1 cellular context compared by ENCODE assay signal in the genomic region with DNA sequence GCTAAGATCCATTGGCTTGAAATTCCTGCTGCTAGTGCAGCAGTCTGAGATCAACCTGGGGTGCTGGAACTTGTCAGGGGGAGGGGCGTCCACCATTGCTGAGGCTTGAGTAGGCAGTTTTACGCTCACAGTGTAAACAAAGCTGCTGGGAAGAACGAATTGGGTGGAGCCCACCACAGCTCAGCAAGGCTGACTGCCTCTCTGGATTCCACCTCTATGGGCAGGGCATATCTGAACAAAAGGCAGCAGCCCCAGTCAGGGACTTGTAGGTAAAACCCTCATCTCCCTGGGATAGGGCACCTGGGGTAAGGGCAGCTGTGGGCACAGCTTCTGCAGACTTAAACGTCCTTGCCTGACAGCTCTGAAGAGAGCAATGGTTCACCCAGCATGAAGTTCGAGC.
TF ChIP-seq lines count a peak whose summit lies in the region.

No MANE protein-coding gene starts in this region.

TF ChIP-seq in GM23338, 12 proteins besides CTCF, POLR2A, EP300 and RAD21:
- TF ChIP-seq, protein P1, sequence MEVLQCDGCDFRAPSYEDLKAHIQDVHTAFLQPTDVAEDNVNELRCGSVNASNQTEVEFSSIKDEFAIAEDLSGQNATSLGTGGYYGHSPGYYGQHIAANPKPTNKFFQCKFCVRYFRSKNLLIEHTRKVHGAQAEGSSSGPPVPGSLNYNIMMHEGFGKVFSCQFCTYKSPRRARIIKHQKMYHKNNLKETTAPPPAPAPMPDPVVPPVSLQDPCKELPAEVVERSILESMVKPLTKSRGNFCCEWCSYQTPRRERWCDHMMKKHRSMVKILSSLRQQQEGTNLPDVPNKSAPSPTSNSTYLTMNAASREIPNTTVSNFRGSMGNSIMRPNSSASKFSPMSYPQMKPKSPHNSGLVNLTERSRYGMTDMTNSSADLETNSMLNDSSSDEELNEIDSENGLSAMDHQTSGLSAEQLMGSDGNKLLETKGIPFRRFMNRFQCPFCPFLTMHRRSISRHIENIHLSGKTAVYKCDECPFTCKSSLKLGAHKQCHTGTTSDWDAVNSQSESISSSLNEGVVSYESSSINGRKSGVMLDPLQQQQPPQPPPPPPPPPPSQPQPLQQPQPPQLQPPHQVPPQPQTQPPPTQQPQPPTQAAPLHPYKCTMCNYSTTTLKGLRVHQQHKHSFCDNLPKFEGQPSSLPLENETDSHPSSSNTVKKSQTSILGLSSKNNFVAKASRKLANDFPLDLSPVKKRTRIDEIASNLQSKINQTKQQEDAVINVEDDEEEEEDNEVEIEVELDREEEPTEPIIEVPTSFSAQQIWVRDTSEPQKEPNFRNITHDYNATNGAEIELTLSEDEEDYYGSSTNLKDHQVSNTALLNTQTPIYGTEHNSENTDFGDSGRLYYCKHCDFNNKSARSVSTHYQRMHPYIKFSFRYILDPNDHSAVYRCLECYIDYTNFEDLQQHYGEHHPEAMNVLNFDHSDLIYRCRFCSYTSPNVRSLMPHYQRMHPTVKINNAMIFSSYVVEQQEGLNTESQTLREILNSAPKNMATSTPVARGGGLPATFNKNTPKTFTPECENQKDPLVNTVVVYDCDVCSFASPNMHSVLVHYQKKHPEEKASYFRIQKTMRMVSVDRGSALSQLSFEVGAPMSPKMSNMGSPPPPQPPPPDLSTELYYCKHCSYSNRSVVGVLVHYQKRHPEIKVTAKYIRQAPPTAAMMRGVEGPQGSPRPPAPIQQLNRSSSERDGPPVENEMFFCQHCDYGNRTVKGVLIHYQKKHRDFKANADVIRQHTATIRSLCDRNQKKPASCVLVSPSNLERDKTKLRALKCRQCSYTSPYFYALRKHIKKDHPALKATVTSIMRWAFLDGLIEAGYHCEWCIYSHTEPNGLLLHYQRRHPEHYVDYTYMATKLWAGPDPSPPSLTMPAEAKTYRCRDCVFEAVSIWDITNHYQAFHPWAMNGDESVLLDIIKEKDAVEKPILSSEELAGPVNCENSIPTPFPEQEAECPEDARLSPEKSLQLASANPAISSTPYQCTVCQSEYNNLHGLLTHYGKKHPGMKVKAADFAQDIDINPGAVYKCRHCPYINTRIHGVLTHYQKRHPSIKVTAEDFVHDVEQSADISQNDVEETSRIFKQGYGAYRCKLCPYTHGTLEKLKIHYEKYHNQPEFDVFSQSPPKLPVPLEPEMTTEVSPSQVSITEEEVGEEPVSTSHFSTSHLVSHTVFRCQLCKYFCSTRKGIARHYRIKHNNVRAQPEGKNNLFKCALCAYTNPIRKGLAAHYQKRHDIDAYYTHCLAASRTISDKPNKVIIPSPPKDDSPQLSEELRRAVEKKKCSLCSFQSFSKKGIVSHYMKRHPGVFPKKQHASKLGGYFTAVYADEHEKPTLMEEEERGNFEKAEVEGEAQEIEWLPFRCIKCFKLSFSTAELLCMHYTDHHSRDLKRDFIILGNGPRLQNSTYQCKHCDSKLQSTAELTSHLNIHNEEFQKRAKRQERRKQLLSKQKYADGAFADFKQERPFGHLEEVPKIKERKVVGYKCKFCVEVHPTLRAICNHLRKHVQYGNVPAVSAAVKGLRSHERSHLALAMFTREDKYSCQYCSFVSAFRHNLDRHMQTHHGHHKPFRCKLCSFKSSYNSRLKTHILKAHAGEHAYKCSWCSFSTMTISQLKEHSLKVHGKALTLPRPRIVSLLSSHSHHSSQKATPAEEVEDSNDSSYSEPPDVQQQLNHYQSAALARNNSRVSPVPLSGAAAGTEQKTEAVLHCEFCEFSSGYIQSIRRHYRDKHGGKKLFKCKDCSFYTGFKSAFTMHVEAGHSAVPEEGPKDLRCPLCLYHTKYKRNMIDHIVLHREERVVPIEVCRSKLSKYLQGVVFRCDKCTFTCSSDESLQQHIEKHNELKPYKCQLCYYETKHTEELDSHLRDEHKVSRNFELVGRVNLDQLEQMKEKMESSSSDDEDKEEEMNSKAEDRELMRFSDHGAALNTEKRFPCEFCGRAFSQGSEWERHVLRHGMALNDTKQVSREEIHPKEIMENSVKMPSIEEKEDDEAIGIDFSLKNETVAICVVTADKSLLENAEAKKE (CRISPR knock-in tag; IDR thresholded peaks at IDR 0.05): no peak
- TF ChIP-seq POLR2AphosphoS5 (IDR thresholded peaks at IDR 0.05; ENCODE audit: low read depth) (no peak), STAT1 (IDR thresholded peaks at IDR 0.05; ENCODE audit: unreplicated experiment) (no peak), EZH2phosphoT487 (IDR thresholded peaks at IDR 0.05; ENCODE audit: unreplicated experiment) (no peak), NANOG (IDR thresholded peaks at IDR 0.05; ENCODE audit: borderline replicate concordance) (no peak), JUNB (IDR thresholded peaks at IDR 0.05; ENCODE audit: unreplicated experiment) (no peak), EZH2 (IDR thresholded peaks at IDR 0.05; ENCODE audit: low read depth, unreplicated experiment) (no peak)
- TF ChIP-seq, protein P2, sequence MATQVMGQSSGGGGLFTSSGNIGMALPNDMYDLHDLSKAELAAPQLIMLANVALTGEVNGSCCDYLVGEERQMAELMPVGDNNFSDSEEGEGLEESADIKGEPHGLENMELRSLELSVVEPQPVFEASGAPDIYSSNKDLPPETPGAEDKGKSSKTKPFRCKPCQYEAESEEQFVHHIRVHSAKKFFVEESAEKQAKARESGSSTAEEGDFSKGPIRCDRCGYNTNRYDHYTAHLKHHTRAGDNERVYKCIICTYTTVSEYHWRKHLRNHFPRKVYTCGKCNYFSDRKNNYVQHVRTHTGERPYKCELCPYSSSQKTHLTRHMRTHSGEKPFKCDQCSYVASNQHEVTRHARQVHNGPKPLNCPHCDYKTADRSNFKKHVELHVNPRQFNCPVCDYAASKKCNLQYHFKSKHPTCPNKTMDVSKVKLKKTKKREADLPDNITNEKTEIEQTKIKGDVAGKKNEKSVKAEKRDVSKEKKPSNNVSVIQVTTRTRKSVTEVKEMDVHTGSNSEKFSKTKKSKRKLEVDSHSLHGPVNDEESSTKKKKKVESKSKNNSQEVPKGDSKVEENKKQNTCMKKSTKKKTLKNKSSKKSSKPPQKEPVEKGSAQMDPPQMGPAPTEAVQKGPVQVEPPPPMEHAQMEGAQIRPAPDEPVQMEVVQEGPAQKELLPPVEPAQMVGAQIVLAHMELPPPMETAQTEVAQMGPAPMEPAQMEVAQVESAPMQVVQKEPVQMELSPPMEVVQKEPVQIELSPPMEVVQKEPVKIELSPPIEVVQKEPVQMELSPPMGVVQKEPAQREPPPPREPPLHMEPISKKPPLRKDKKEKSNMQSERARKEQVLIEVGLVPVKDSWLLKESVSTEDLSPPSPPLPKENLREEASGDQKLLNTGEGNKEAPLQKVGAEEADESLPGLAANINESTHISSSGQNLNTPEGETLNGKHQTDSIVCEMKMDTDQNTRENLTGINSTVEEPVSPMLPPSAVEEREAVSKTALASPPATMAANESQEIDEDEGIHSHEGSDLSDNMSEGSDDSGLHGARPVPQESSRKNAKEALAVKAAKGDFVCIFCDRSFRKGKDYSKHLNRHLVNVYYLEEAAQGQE (IDR thresholded peaks at IDR 0.05; ENCODE audit: unreplicated experiment): no peak
- TF ChIP-seq, protein P3, sequence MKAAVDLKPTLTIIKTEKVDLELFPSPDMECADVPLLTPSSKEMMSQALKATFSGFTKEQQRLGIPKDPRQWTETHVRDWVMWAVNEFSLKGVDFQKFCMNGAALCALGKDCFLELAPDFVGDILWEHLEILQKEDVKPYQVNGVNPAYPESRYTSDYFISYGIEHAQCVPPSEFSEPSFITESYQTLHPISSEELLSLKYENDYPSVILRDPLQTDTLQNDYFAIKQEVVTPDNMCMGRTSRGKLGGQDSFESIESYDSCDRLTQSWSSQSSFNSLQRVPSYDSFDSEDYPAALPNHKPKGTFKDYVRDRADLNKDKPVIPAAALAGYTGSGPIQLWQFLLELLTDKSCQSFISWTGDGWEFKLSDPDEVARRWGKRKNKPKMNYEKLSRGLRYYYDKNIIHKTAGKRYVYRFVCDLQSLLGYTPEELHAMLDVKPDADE (IDR thresholded peaks at IDR 0.05): no peak
